Comparison of ENCODE assay signal across 10 cellular contexts in the genomic region with DNA sequence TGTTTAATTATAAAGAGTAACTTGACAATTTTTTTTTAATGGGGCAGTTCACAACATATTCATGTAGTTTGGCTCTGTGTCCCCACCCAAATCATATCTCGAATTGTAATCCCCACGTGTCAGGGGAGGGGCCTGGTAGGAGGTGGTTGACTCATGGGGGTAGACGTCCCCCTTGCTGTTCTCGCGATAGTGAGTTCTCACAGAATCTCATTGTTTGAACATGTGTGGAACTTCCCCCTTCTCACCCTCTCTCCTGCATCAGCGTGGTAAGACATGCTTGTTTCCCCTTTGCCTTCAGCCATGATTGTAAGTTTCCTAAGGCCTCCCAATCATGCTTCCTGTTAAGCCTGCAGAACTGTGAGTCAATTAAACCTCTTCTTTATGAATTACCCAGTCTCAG. TPM values are rescaled to one million over a fixed set of nuclear protein-coding genes. Genes with fewer than 3 reads are reported as not detected.
DNase-seq lines count a peak whose midpoint lies in the region; ATAC-seq and TF ChIP-seq lines count a peak whose summit lies in the region.
"Had no signal": no experiment of that assay in that cellular context is flagged by ENCODE, and none has a peak within 500 bp of the region (broad histone marks: within the 10 kb centered on the region; RNA-seq: fewer than 3 reads in every experiment).

No MANE protein-coding gene starts in this region.

- no peak overlapping the region for H3K4me3 ChIP-seq in BLaER1 treated with 17β-estradiol and CSF1 and Interleukin-3, amounts not matched to agents 10 nM and 100 nM
- H3K4me3 ChIP-seq in lower leg skin (ENCODE audit: low read depth, poor library complexity, severe bottlenecking), result no peak overlapping the region

- H3K4me1 ChIP-seq in BLaER1 treated with 17β-estradiol and CSF1 and Interleukin-3, amounts not matched to agents 10 nM and 100 nM, result peaks cover 29 to 86% (median 55%) of the 10 kb centered on the region in 10 experiments

- peaks cover 0 to 24% (median 17%) of the 10 kb centered on the region in 11 experiments; a peak in 19 of 22 replicates for H3K9me3 ChIP-seq in BLaER1 treated with 17β-estradiol and CSF1 and Interleukin-3, amounts not matched to agents 10 nM and 100 nM (replicated peaks in 1 of 11)

- WGBS in lower leg skin, 2 donors, result 69 to 73% methylated on average over 6 of the region's 6 CpGs

- peaks cover 73% of the 10 kb centered on the region for H3K4me1 Mint-ChIP-seq in activated T-helper 1 cell treated with anti-CD3 and anti-CD28 coated beads, Interleukin-12 subunit alpha, Interleukin-12 subunit beta, Interleukin-2, Interleukin-4 antibody, amounts not matched to agents 30 ng/mL and 10 ng/mL and 1 ng/mL, durations not matched to agents 14 hours and 24 hours and 36 hours (ENCODE audit: low read depth)
- peaks cover 59 to 68% of the 10 kb centered on the region in 2 donors for H3K4me1 Mint-ChIP-seq in natural killer cell

- H3K36me3 ChIP-seq in BLaER1 treated with 17β-estradiol and CSF1 and Interleukin-3, amounts not matched to agents 10 nM and 100 nM, result peaks cover 6 to 35% (median 18%) of the 10 kb centered on the region in 11 experiments; a peak in 20 of 22 replicates

- H4K20me1 ChIP-seq in BLaER1 treated with 17β-estradiol and CSF1 and Interleukin-3, amounts not matched to agents 10 nM and 100 nM, result peaks cover 25 to 94% (median 63%) of the 10 kb centered on the region in 11 experiments; a peak in 18 of 22 replicates

- peak overlapping the region in 1 of 11 experiments; percentile 26; a peak in 2 of 22 replicates for H3K9ac ChIP-seq in BLaER1 treated with 17β-estradiol and CSF1 and Interleukin-3, amounts not matched to agents 10 nM and 100 nM

- no peaks in the 10 kb centered on the region for H3K9me3 Mint-ChIP-seq in activated T-helper 1 cell treated with anti-CD3 and anti-CD28 coated beads, Interleukin-12 subunit alpha, Interleukin-12 subunit beta, Interleukin-2, Interleukin-4 antibody, amounts not matched to agents 30 ng/mL and 10 ng/mL and 1 ng/mL, durations not matched to agents 14 hours and 24 hours and 36 hours
- no peaks in the 10 kb centered on the region for H3K9me3 Mint-ChIP-seq in natural killer cell

- H3K4me3 Mint-ChIP-seq in activated T-helper 1 cell treated with anti-CD3 and anti-CD28 coated beads, Interleukin-12 subunit alpha, Interleukin-12 subunit beta, Interleukin-2, Interleukin-4 antibody, amounts not matched to agents 30 ng/mL and 10 ng/mL and 1 ng/mL, durations not matched to agents 14 hours and 24 hours and 36 hours, result peak overlapping the region; percentile 17
- peak overlapping the region; percentile 28 for H3K4me3 Mint-ChIP-seq in natural killer cell

- no peak for TF ChIP-seq CTCF in natural killer cell (IDR thresholded peaks at IDR 0.05)
- no peak for TF ChIP-seq CTCF in lower leg skin (IDR thresholded peaks at IDR 0.05)

- H3K27ac Mint-ChIP-seq in activated T-helper 1 cell treated with anti-CD3 and anti-CD28 coated beads, Interleukin-12 subunit alpha, Interleukin-12 subunit beta, Interleukin-2, Interleukin-4 antibody, amounts not matched to agents 30 ng/mL and 10 ng/mL and 1 ng/mL, durations not matched to agents 14 hours and 24 hours and 36 hours, result peak overlapping the region; percentile 79
- H3K27ac Mint-ChIP-seq in natural killer cell, result peak overlapping the region; percentile 78 to 80

- TF ChIP-seq POLR2A in lower leg skin (IDR thresholded peaks at IDR 0.05), result no peak

- intact Hi-C loops in activated T-helper 1 cell treated with anti-CD3 and anti-CD28 coated beads, Interleukin-12 subunit alpha, Interleukin-12 subunit beta, Interleukin-2, Interleukin-4 antibody, amounts not matched to agents 30 ng/mL and 10 ng/mL and 1 ng/mL, durations not matched to agents 14 hours and 24 hours and 36 hours (cut with micrococcal nuclease), result loop anchor here (1.0 kb wide), 1 partner anchor 20 kb away; no protein-coding TSS in a partner anchor
- intact Hi-C loops in natural killer cell (cut with micrococcal nuclease), result no loop called here
- intact Hi-C loops in lower leg skin (cut with DNase I; ENCODE audit: low total_unique reads), result no loop called here

- no peaks in the 10 kb centered on the region for H3K27me3 Mint-ChIP-seq in activated T-helper 1 cell treated with anti-CD3 and anti-CD28 coated beads, Interleukin-12 subunit alpha, Interleukin-12 subunit beta, Interleukin-2, Interleukin-4 antibody, amounts not matched to agents 30 ng/mL and 10 ng/mL and 1 ng/mL, durations not matched to agents 14 hours and 24 hours and 36 hours (ENCODE audit: insufficient read depth)
- H3K27me3 Mint-ChIP-seq in natural killer cell (ENCODE audit: low read depth in 2 of 2), result no peaks in the 10 kb centered on the region

- peak; percentile 87 to 88 for DNase-seq in Kasumi-1 (lab: John Stamatoyannopoulos, UW)
- DNase-seq in activated T-helper 1 cell treated with anti-CD3 and anti-CD28 coated beads, Interleukin-12 subunit alpha, Interleukin-12 subunit beta, Interleukin-2, Interleukin-4 antibody, amounts not matched to agents 30 ng/mL and 10 ng/mL and 1 ng/mL, durations not matched to agents 14 hours and 24 hours and 36 hours (ENCODE audit: low spot score), result no peak
- DNase-seq in natural killer cell, result no peak
- DNase-seq in NCI-H524 (lab: John Stamatoyannopoulos, UW), result no peak
- DNase-seq in lower leg skin (ENCODE audit: low spot score in 2 of 2), result no peak
- no peak for DNase-seq in HuH-7 (ENCODE audit: low spot score)
- DNase-seq: NCI-H187 treated with DMSO at 0.1 percent for 48 hours had no signal

- peak; percentile 64 to 95 (median 91) for ATAC-seq in natural killer cell
- no peak for ATAC-seq in HG03139 (IDR thresholded peaks at IDR 0.05; ENCODE audit: unreplicated experiment)

- peaks cover 21% of the 10 kb centered on the region for H3K36me3 Mint-ChIP-seq in activated T-helper 1 cell treated with anti-CD3 and anti-CD28 coated beads, Interleukin-12 subunit alpha, Interleukin-12 subunit beta, Interleukin-2, Interleukin-4 antibody, amounts not matched to agents 30 ng/mL and 10 ng/mL and 1 ng/mL, durations not matched to agents 14 hours and 24 hours and 36 hours (ENCODE audit: low read depth)
- H3K36me3 Mint-ChIP-seq in natural killer cell, result no peaks in the 10 kb centered on the region

- H3K27ac ChIP-seq in BLaER1 treated with 17β-estradiol and CSF1 and Interleukin-3, amounts not matched to agents 10 nM and 100 nM, result peak overlapping the region; percentile 29 to 69 (median 58); a peak in 17 of 22 replicates
- H3K27ac ChIP-seq: RWPE1 had no signal

- H3K27me3 ChIP-seq in BLaER1 treated with 17β-estradiol and CSF1 and Interleukin-3, amounts not matched to agents 10 nM and 100 nM, result no peaks in the 10 kb centered on the region

- peak overlapping the region; percentile 66 to 85 (median 74); a peak in 21 of 22 replicates for H3K4me2 ChIP-seq in BLaER1 treated with 17β-estradiol and CSF1 and Interleukin-3, amounts not matched to agents 10 nM and 100 nM

RNA-seq across cellular contexts. Expression of gene FBXW11, which starts 40.7 kb away (rescaled TPM):
- 55.6 and 57.9 TPM in 2 replicates for total RNA-seq in activated T-helper 1 cell treated with anti-CD3 and anti-CD28 coated beads, Interleukin-12 subunit alpha, Interleukin-12 subunit beta, Interleukin-2, Interleukin-4 antibody, amounts not matched to agents 30 ng/mL and 10 ng/mL and 1 ng/mL, durations not matched to agents 14 hours and 24 hours and 36 hours
- total RNA-seq in natural killer cell (10 to 100 TPM; 26.7 to 40.3 (median 39.5) TPM), lower leg skin (10 to 100 TPM; 35.9 to 56.8 (median 50.9) TPM)

Comparison
In these comparisons a context has a peak if more than half of its experiments do, and no peak if none do; other contexts are left out.
1. DNase-seq: peak in Kasumi-1 (2 of 2); none in activated T-helper 1 cell treated with anti-CD3 and anti-CD28 coated beads, Interleukin-12 subunit alpha, Interleukin-12 subunit beta, Interleukin-2, Interleukin-4 antibody, amounts not matched to agents 30 ng/mL and 10 ng/mL and 1 ng/mL, durations not matched to agents 14 hours and 24 hours and 36 hours (single experiment), natural killer cell (single experiment), NCI-H524 (0 of 2), lower leg skin (0 of 2) and HuH-7 (single experiment).